18 cellular contexts compared by ENCODE assay signal in the genomic region with DNA sequence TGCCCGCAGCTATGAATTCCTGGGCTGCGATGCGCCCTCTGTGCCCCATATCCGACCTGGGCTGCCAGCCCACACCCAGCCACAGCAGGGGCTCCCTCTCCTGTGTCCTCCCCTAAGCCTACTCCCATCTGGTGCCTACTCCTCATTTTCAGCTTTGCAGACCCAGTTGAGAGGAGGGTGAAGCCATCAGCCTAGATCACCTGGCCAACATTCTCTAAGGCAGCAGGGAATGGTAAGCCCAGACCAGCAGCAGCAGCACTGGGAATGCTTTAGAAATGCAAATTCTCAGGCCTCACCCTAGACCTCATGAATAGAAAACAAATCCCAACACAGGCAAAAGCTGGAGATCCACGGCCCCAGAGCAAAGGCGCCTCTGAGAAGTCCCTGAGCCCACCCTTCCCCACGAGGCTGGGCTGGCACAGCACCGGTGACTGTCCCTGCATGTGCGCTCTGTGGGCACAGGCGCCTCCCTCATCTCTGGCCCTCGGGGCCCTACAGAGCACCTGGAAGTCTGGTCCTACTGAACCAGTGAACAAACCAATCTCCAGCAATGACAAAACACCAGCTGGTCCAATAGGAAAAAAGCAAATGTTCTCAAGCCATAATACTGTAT.
DNase-seq lines count a peak whose midpoint lies in the region; ATAC-seq, FAIRE-seq and TF ChIP-seq lines count a peak whose summit lies in the region.
"Had no signal": no experiment of that assay in that cellular context is flagged by ENCODE, and none has a peak within 500 bp of the region (broad histone marks: within the 10 kb centered on the region; RNA-seq: fewer than 3 reads in every experiment).

No MANE protein-coding gene starts in this region.

- no peak overlapping the region for H2BK15ac ChIP-seq in H1 (ENCODE audit: low read length)
- no peak overlapping the region for H2BK15ac ChIP-seq in neuronal stem cell (ENCODE audit: low read length)

- CTCF ChIA-PET in H1 (lab: Charles Lee; ENCODE audit: partially characterized antibody): interaction anchor here (0.6 to 6.8 kb wide), 10 partner anchors 11 to 426 kb away, joined by 3 to 60 read pairs (median 4); no protein-coding TSS in a partner anchor

- no peak overlapping the region for H3K14ac ChIP-seq in H1 (ENCODE audit: insufficient read length)
- peak overlapping the region; percentile 40 for H3K14ac ChIP-seq in neuronal stem cell (ENCODE audit: low read length)

- H2BK12ac ChIP-seq in H1 (ENCODE audit: low read depth, low read length): no peak overlapping the region
- no peak overlapping the region for H2BK12ac ChIP-seq in neuronal stem cell (ENCODE audit: low read length)

- H3K27ac ChIP-seq in H1 (ENCODE audit: low read depth, low read length): no peak overlapping the region
- H3K27ac ChIP-seq in neuronal stem cell (replicated peaks; ENCODE audit: low read length): no peak overlapping the region
- H3K27ac ChIP-seq: A549, C4-2B, GM23248 had no signal

- H3K23me2 ChIP-seq in H1 (ENCODE audit: low read depth, low read length): no peaks in the 10 kb centered on the region

- ATAC-seq in GM18867 (IDR thresholded peaks at IDR 0.05; ENCODE audit: unreplicated experiment) (no peak), GM19328 (IDR thresholded peaks at IDR 0.05; ENCODE audit: unreplicated experiment) (no peak), GM19463 (IDR thresholded peaks at IDR 0.05; ENCODE audit: unreplicated experiment) (no peak)
- ATAC-seq: A549 had no signal

- TF ChIP-seq POLR2A in H1 (IDR thresholded peaks at IDR 0.05; ENCODE audit: control extremely low read depth in 1 of 2, low read depth in 2 of 2, low read length in 2 of 2): no peak

- H2BK120ac ChIP-seq in H1 (replicated peaks; ENCODE audit: low read depth, low read length) (no peak overlapping the region), neuronal stem cell (ENCODE audit: low read depth, low read length) (no peak overlapping the region)

- H2AFZ ChIP-seq in H1 (ENCODE audit: low read length): no peak overlapping the region
- H2AFZ ChIP-seq in neuronal stem cell (ENCODE audit: low read length): no peak overlapping the region
- H2AFZ ChIP-seq: GM23248 had no signal

- H3K27me3 ChIP-seq in H1 (replicated peaks in 1 of 4; ENCODE audit: control insufficient read depth in 3 of 4, extremely low read depth in 1 of 4, insufficient read depth in 3 of 4, low read length in 3 of 4): no peaks in the 10 kb centered on the region
- no peaks in the 10 kb centered on the region for H3K27me3 ChIP-seq in neuronal stem cell (ENCODE audit: control insufficient read depth in 3 of 3, insufficient read depth in 3 of 3, low read depth in 1 of 3, low read length in 3 of 3)
- H3K27me3 ChIP-seq: BE2C had no signal

- H3K18ac ChIP-seq in H1 (ENCODE audit: extremely low read depth, low read length): no peak overlapping the region; the same call in 1 of the 2 replicates
- H3K18ac ChIP-seq in neuronal stem cell (ENCODE audit: low read length): peak overlapping the region; percentile 60

- FAIRE-seq in H1 (lab: Jason Lieb, UNC): no peak
- FAIRE-seq: A549, D721Med, G401.6 had no signal

- WGBS in H1 (ENCODE audit: extremely low coverage in 1 of 2, insufficient coverage in 1 of 2, insufficient read length in 1 of 2, insufficient replicate concordance in 2 of 2, low coverage in 1 of 2, low lambda C conversion rate in 2 of 2, missing lambda C conversion rate in 1 of 2), 2 experiments: 81% methylated on average over 11 of the region's 11 CpGs; no CpG with 5 or more reads in 1 of the 2 experiments
- no CpG with 5 or more reads among the region's 11 CpGs for WGBS in neuronal stem cell (ENCODE audit: extremely low coverage in 2 of 2, insufficient read length in 2 of 2, insufficient replicate concordance in 1 of 2), 2 donors

- no peaks in the 10 kb centered on the region for H3K36me3 ChIP-seq in H1 (ENCODE audit: control insufficient read depth in 2 of 4, insufficient read depth in 4 of 4, low read length in 3 of 4)
- peaks cover 0 to 10% of the 10 kb centered on the region in 2 donors for H3K36me3 ChIP-seq in neuronal stem cell (replicated peaks in 1 of 2; ENCODE audit: control insufficient read depth in 2 of 2, insufficient read depth in 2 of 2, low read length in 2 of 2)
- H3K36me3 ChIP-seq: BE2C, HAP-1 had no signal

- H2AK5ac ChIP-seq in H1 (ENCODE audit: low read depth, low read length) (no peak overlapping the region), neuronal stem cell (ENCODE audit: low read depth, low read length) (peak overlapping the region; percentile 22)

- no peaks in the 10 kb centered on the region for H4K20me1 ChIP-seq in H1 (replicated peaks in 1 of 2; ENCODE audit: control insufficient read depth in 1 of 2, insufficient read depth in 2 of 2, low read length in 2 of 2)

- no peak for TF ChIP-seq RAD21 in H1 (IDR thresholded peaks at IDR 0.05 in 1 of 2, conservative IDR thresholded peaks at IDR 0.05 in 1 of 2; ENCODE audit: low read depth in 2 of 2, low read length in 2 of 2)

- H2BK5ac ChIP-seq in H1 (ENCODE audit: low read depth, low read length): no peak overlapping the region
- no peak overlapping the region for H2BK5ac ChIP-seq in neuronal stem cell (ENCODE audit: low read length)

- no peaks in the 10 kb centered on the region; a peak in 1 of 4 replicates for H3K9me3 ChIP-seq in H1 (ENCODE audit: insufficient read depth in 2 of 2, low read depth in 1 of 2, low read length in 1 of 2)
- no peaks in the 10 kb centered on the region for H3K9me3 ChIP-seq in neuronal stem cell (replicated peaks in 1 of 2; ENCODE audit: control insufficient read depth in 2 of 2, insufficient read depth in 1 of 2, low read depth in 1 of 2, low read length in 2 of 2)
- H3K9me3 ChIP-seq: A549, BE2C, HAP-1 had no signal

- POLR2A ChIA-PET in H1 (lab: Charles Lee; ENCODE audit: partially characterized antibody): no interaction called here

- no peak for TF ChIP-seq CTCF in H1 (IDR thresholded peaks at IDR 0.05; ENCODE audit: control extremely low read depth in 1 of 3, insufficient read depth in 1 of 3, low read depth in 1 of 3, low read length in 3 of 3)

- no peaks in the 10 kb centered on the region for H3K79me2 ChIP-seq in H1 (ENCODE audit: control insufficient read depth in 1 of 2, insufficient read depth in 2 of 2, low read length in 2 of 2)

- no peak for DNase-seq in H1 (ENCODE audit: low read depth in 1 of 2, low spot score in 2 of 2)
- peak; percentile 29 for DNase-seq in islet precursor cell
- DNase-seq in neuronal stem cell (ENCODE audit: low spot score): no peak
- no peak for DNase-seq in NCI-H2107 treated with DMSO at 0.1 percent for 48 hours (lab: John Stamatoyannopoulos, UW; ENCODE audit: unreplicated experiment)
- DNase-seq: BE2C; CD4-positive, alpha-beta memory T cell; DMS153; DMS79 treated with DMSO at 0.1 percent for 48 hours; EL; GM23248 had no signal

- no peak overlapping the region for H4K5ac ChIP-seq in H1 (ENCODE audit: insufficient read length, low read depth, low read length)

- no peak for TF ChIP-seq EP300 in H1 (IDR thresholded peaks at IDR 0.05; ENCODE audit: borderline replicate concordance in 1 of 2, low read depth in 2 of 2, low read length in 2 of 2)

- H3K4ac ChIP-seq in H1 (replicated peaks; ENCODE audit: insufficient read length, low read depth, low read length) (no peak overlapping the region), neuronal stem cell (ENCODE audit: low read length) (no peak overlapping the region)

- H3K79me1 ChIP-seq in H1 (ENCODE audit: low read depth, low read length) (no peaks in the 10 kb centered on the region), neuronal stem cell (ENCODE audit: low read depth, low read length) (no peaks in the 10 kb centered on the region)

- H3K4me1 ChIP-seq in H1 (replicated peaks in 1 of 4; ENCODE audit: control insufficient read depth in 3 of 4, insufficient read depth in 4 of 4, low read length in 3 of 4) (peaks cover 0 to 6% (median 0%) of the 10 kb centered on the region in 4 experiments; a peak in 4 of 7 replicates), neuronal stem cell (ENCODE audit: control insufficient read depth in 2 of 2, insufficient read depth in 1 of 2, low read depth in 1 of 2, low read length in 2 of 2) (no peaks in the 10 kb centered on the region)
- H3K4me1 ChIP-seq: BE2C, HAP-1 had no signal

- no peak overlapping the region for H3K56ac ChIP-seq in H1 (replicated peaks; ENCODE audit: insufficient read length, low read depth, low read length)

- H3K4me3 ChIP-seq in H1 (ENCODE audit: extremely low read depth in 1 of 4, insufficient read depth in 2 of 4, low read depth in 3 of 4, low read length in 4 of 4): no peak overlapping the region
- H3K4me3 ChIP-seq in neuronal stem cell (ENCODE audit: low read length in 2 of 2): no peak overlapping the region
- H3K4me3 ChIP-seq: A549, GM23248, HAP-1 had no signal

- H3K4me2 ChIP-seq in H1 (ENCODE audit: insufficient read depth in 1 of 2, low read depth in 2 of 2, low read length in 2 of 2): no peak overlapping the region
- H3K4me2 ChIP-seq in neuronal stem cell (ENCODE audit: insufficient read depth, low read length, poor library complexity, severe bottlenecking): no peak overlapping the region
- H3K4me2 ChIP-seq: A549 had no signal

- H3K9ac ChIP-seq in H1 (replicated peaks in 1 of 4; ENCODE audit: extremely low read depth in 1 of 4, low read depth in 3 of 4, low read length in 3 of 4) (no peak overlapping the region), neuronal stem cell (ENCODE audit: low read depth, low read length, poor library complexity) (peak overlapping the region; percentile 9)
- H3K9ac ChIP-seq: GM23248 had no signal

- H2BK20ac ChIP-seq in H1 (ENCODE audit: low read length): no peak overlapping the region

- H4K8ac ChIP-seq in H1 (ENCODE audit: extremely low read depth, insufficient read depth, low read length) (no peak overlapping the region; the same call in 1 of the 2 replicates), neuronal stem cell (ENCODE audit: low read depth, low read length) (no peak overlapping the region)

- H3K23ac ChIP-seq in H1 (ENCODE audit: insufficient read length) (no peak overlapping the region), neuronal stem cell (ENCODE audit: low read depth, low read length, poor library complexity) (no peak overlapping the region)

- no peak overlapping the region for H4K91ac ChIP-seq in H1 (replicated peaks; ENCODE audit: insufficient read length, low read length)
- no peak overlapping the region for H4K91ac ChIP-seq in neuronal stem cell (ENCODE audit: low read depth, low read length, poor library complexity)

TF ChIP-seq in H1, 55 proteins besides CTCF, POLR2A, EP300 and RAD21:
- TF ChIP-seq BRCA1 (IDR thresholded peaks at IDR 0.05; ENCODE audit: low read depth, low read length): no peak
- TF ChIP-seq TEAD4 (IDR thresholded peaks at IDR 0.05; ENCODE audit: low read depth, low read length): 0 out of 2 replicates have a peak, but pooled peaks have one; percentile 4
